In the genomic region with DNA sequence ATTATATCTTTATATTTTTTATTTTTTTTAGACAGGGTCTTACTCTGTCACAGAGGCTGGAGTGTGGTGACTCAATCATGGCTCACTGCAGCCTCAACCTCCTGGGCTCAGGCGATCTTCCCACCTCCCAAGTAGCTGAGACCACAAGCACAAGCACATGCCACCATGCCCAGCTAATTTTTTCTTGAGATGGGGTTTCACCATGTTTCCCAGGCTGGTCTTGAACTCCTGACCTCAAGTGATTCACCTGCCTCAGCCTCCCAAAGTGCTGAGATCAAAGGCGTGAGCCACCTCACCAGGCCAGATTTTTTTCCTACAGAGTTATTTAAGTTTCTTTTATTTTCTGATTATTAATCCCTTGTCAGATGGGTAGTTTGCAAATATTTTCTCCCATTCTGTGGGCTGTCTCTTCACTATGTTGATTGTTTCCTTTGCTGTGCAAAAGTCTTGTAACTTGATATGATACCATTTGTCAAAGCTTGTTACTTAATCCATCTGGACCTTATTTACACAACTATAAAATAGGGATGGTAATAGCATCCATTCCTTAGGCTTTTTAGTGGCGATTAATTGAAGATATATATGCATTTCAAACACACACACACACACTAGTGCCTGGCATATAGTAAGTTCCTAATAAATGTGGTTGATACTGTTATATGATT, we compare ENCODE assay signal across 13 cellular contexts.
DNase-seq lines count a peak whose midpoint lies in the region; TF ChIP-seq lines count a peak whose summit lies in the region.
"Had no signal": no experiment of that assay in that cellular context is flagged by ENCODE, and none has a peak within 500 bp of the region (broad histone marks: within the 10 kb centered on the region; RNA-seq: fewer than 3 reads in every experiment).

No MANE protein-coding gene starts in this region.

- no peak overlapping the region; the same call in 1 of the 2 replicates for H2AFZ ChIP-seq in SK-N-SH (ENCODE audit: low read depth)

- WGBS in SK-N-SH (ENCODE audit: low lambda C conversion rate): 34% methylated on average over 3 of the region's 3 CpGs

- peak overlapping the region; percentile 24; the same call in 1 of the 2 replicates for H3K9ac ChIP-seq in SK-N-SH

- no peaks in the 10 kb centered on the region for H4K20me1 ChIP-seq in SK-N-SH (ENCODE audit: insufficient read depth)

- no peak for TF ChIP-seq CTCF in SK-N-SH (IDR thresholded peaks at IDR 0.05)
- no peak for TF ChIP-seq CTCF in kidney epithelial cell (IDR thresholded peaks at IDR 0.05; ENCODE audit: insufficient read depth, low read length, poor library complexity, severe bottlenecking)
- no peak for TF ChIP-seq CTCF in GM20000 (IDR thresholded peaks at IDR 0.05; ENCODE audit: extremely low read depth, missing control alignments)
- TF ChIP-seq CTCF in WERI-Rb-1 (IDR thresholded peaks at IDR 0.05; ENCODE audit: low read depth, low read length): no peak

- peak; percentile 47 for DNase-seq in NK-92 treated with Interleukin-12 subunit alpha and Interleukin-12 subunit beta, amount 100 ng/mL, for 24 hours (lab: John Stamatoyannopoulos, UW)
- DNase-seq in NK-92 (lab: John Stamatoyannopoulos, UW; ENCODE audit: unreplicated experiment) (no peak), HCEC 1CT (peak; percentile 73), SK-N-SH (no peak), kidney epithelial cell (ENCODE audit: low read depth) (peak; percentile 80), ureter (ENCODE audit: low spot score) (no peak), GM20000 (ENCODE audit: low spot score) (no peak), WERI-Rb-1 (no peak)
- DNase-seq: caudate nucleus, esophagus squamous epithelium, islet precursor cell, nephron progenitor cell had no signal

- H3K9me2 ChIP-seq in SK-N-SH: no peaks in the 10 kb centered on the region

- peak in 1 of 2 experiments; percentile 26; a peak in 1 of 4 replicates for TF ChIP-seq EP300 in SK-N-SH (IDR thresholded peaks at IDR 0.05; ENCODE audit: borderline replicate concordance in 1 of 2, low read depth in 1 of 2, low read length in 1 of 2)

- H3F3A ChIP-seq in SK-N-SH (replicated peaks; ENCODE audit: insufficient read depth): peaks cover 25% of the 10 kb centered on the region

- H3K79me2 ChIP-seq in SK-N-SH (ENCODE audit: insufficient read depth): no peaks in the 10 kb centered on the region

- no peaks in the 10 kb centered on the region for H3K4me1 ChIP-seq in SK-N-SH (ENCODE audit: control insufficient read depth in 1 of 2, insufficient read depth in 2 of 2, low read depth in 1 of 2, low read length in 1 of 2)

- H3K27ac ChIP-seq in SK-N-SH (ENCODE audit: low read depth in 2 of 2, low read length in 1 of 2) (peak overlapping the region in 1 of 2 experiments; percentile 72; a peak in 2 of 4 replicates), WERI-Rb-1 (no peak overlapping the region)
- H3K27ac ChIP-seq: esophagus squamous epithelium had no signal

- H3K36me3 ChIP-seq in SK-N-SH (replicated peaks in 1 of 2; ENCODE audit: control insufficient read depth in 1 of 2, insufficient read depth in 2 of 2, low read length in 1 of 2): no peaks in the 10 kb centered on the region
- no peaks in the 10 kb centered on the region for H3K36me3 ChIP-seq in kidney epithelial cell (ENCODE audit: control insufficient read depth, insufficient read depth, low read length)
- no peaks in the 10 kb centered on the region for H3K36me3 ChIP-seq in WERI-Rb-1
- H3K36me3 ChIP-seq: esophagus squamous epithelium had no signal

- no peak for TF ChIP-seq RAD21 in SK-N-SH (IDR thresholded peaks at IDR 0.05; ENCODE audit: low read length)

- no peak overlapping the region for H3K4me3 ChIP-seq in SK-N-SH (ENCODE audit: low read depth in 2 of 2, low read length in 1 of 2)
- H3K4me3 ChIP-seq in kidney epithelial cell (ENCODE audit: low read depth, low read length): no peak overlapping the region
- no peak overlapping the region for H3K4me3 ChIP-seq in WERI-Rb-1 (ENCODE audit: low read depth, low read length)
- H3K4me3 ChIP-seq: esophagus squamous epithelium, smooth muscle cell had no signal

- no peaks in the 10 kb centered on the region for H3K9me3 ChIP-seq in SK-N-SH
- H3K9me3 ChIP-seq in WERI-Rb-1 (ENCODE audit: severe bottlenecking): no peaks in the 10 kb centered on the region
- H3K9me3 ChIP-seq: esophagus squamous epithelium had no signal

- H3K4me2 ChIP-seq in SK-N-SH: no peak overlapping the region
- H3K4me2 ChIP-seq: smooth muscle cell had no signal

- CTCF ChIA-PET in SK-N-SH (lab: Yijun Ruan, JAX): no interaction called here

- H3K27me3 ChIP-seq in SK-N-SH (ENCODE audit: insufficient read depth) (no peaks in the 10 kb centered on the region), kidney epithelial cell (ENCODE audit: control insufficient read depth, insufficient read depth, low read length) (no peaks in the 10 kb centered on the region), WERI-Rb-1 (ENCODE audit: insufficient read depth, low read depth, severe bottlenecking) (no peaks in the 10 kb centered on the region)
- H3K27me3 ChIP-seq: esophagus squamous epithelium had no signal

- POLR2A ChIA-PET in SK-N-SH (lab: Yijun Ruan, JAX): no interaction called here

TF ChIP-seq in SK-N-SH, 30 proteins besides CTCF, POLR2A, EP300 and RAD21:
- TF ChIP-seq, protein P1, sequence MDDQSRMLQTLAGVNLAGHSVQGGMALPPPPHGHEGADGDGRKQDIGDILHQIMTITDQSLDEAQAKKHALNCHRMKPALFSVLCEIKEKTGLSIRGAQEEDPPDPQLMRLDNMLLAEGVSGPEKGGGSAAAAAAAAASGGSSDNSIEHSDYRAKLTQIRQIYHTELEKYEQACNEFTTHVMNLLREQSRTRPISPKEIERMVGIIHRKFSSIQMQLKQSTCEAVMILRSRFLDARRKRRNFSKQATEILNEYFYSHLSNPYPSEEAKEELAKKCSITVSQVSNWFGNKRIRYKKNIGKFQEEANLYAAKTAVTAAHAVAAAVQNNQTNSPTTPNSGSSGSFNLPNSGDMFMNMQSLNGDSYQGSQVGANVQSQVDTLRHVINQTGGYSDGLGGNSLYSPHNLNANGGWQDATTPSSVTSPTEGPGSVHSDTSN (IDR thresholded peaks at IDR 0.05): peak; percentile 31; the same call in 1 of the 2 replicates
- TF ChIP-seq FOSL2 (IDR thresholded peaks at IDR 0.05; ENCODE audit: borderline replicate concordance, low read depth): peak; percentile 17; the same call in 1 of the 2 replicates
- TF ChIP-seq, protein P2, sequence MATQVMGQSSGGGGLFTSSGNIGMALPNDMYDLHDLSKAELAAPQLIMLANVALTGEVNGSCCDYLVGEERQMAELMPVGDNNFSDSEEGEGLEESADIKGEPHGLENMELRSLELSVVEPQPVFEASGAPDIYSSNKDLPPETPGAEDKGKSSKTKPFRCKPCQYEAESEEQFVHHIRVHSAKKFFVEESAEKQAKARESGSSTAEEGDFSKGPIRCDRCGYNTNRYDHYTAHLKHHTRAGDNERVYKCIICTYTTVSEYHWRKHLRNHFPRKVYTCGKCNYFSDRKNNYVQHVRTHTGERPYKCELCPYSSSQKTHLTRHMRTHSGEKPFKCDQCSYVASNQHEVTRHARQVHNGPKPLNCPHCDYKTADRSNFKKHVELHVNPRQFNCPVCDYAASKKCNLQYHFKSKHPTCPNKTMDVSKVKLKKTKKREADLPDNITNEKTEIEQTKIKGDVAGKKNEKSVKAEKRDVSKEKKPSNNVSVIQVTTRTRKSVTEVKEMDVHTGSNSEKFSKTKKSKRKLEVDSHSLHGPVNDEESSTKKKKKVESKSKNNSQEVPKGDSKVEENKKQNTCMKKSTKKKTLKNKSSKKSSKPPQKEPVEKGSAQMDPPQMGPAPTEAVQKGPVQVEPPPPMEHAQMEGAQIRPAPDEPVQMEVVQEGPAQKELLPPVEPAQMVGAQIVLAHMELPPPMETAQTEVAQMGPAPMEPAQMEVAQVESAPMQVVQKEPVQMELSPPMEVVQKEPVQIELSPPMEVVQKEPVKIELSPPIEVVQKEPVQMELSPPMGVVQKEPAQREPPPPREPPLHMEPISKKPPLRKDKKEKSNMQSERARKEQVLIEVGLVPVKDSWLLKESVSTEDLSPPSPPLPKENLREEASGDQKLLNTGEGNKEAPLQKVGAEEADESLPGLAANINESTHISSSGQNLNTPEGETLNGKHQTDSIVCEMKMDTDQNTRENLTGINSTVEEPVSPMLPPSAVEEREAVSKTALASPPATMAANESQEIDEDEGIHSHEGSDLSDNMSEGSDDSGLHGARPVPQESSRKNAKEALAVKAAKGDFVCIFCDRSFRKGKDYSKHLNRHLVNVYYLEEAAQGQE (IDR thresholded peaks at IDR 0.05; ENCODE audit: low read depth, low read length): 0 out of 2 replicates have a peak, but pooled peaks have one; percentile 13
- peak; percentile 81 for TF ChIP-seq RXRA (IDR thresholded peaks at IDR 0.05; ENCODE audit: borderline replicate concordance, low read depth)
- TF ChIP-seq MXI1 (IDR thresholded peaks at IDR 0.05; ENCODE audit: low read depth, low read length): no peak
- no peak for TF ChIP-seq FOXM1 (IDR thresholded peaks at IDR 0.05; ENCODE audit: low read depth)
- TF ChIP-seq TCF12 (IDR thresholded peaks at IDR 0.05): 0 out of 2 replicates have a peak, but pooled peaks have one; percentile 21
- peak; percentile 21; the same call in 1 of the 2 replicates for TF ChIP-seq YY1 (IDR thresholded peaks at IDR 0.05; ENCODE audit: low read depth)

Comparison
In these comparisons a context has a peak if more than half of its experiments do, and no peak if none do; other contexts are left out.
1. DNase-seq: peak in NK-92 treated with Interleukin-12 subunit alpha and Interleukin-12 subunit beta, amount 100 ng/mL, for 24 hours (single experiment), HCEC 1CT (single experiment) and kidney epithelial cell (single experiment); none in NK-92 (single experiment), SK-N-SH (single experiment), ureter (single experiment), GM20000 (single experiment) and WERI-Rb-1 (single experiment).